In the genomic region with DNA sequence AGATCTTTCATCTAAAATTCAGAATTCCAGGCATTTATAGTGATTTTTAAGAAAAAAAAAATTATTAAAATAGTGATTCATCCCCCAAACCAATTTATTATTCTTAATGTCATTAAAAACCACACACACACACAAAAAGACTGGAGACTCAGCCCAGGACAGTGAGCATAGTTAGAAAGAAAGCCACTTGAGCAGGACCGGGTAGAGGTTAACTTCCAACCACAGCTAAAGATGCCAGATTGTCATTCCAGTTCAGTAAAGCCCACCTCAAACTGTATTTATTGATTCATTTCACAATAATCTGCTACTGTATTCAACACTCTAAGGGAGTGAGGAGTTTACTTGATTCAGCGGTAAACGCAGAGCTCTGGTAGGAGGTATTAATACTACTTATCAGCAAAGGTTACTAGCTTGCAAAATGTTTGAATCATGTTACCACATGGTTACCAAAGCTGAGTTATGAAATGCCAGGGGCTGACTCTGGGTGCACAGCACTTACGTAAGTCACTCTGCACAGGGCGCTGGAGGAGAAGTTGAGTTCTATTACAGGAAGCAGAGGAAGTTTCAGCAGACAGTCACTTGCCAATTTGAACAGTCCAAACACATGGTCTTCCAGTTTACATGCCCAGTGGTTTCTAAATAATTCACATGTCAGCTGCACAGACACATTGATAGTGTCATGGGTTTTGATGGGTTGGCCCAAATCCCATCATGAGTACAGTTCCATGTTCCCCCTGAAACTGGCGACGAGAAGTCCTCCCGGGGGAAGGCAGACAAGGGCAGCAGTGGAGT, we compare ENCODE assay signal across 12 cellular contexts.
A peak's percentile ranks its signal among the peaks of the same experiment; 100 is the strongest.
DNase-seq lines count a peak whose midpoint lies in the region; ATAC-seq, FAIRE-seq and TF ChIP-seq lines count a peak whose summit lies in the region.
"Had no signal": no experiment of that assay in that cellular context is flagged by ENCODE, and none has a peak within 500 bp of the region (broad histone marks: within the 10 kb centered on the region; RNA-seq: fewer than 3 reads in every experiment).

No MANE protein-coding gene starts in this region.

- CTCF ChIA-PET in CD4-positive, alpha-beta memory T cell (lab: Charles Lee; ENCODE audit: partially characterized antibody) = no interaction called here

- 34% methylated on average over 8 of the region's 8 CpGs for WGBS in right lobe of liver (ENCODE audit: insufficient coverage, low coverage, low lambda C conversion rate, missing lambda C conversion rate)
- WGBS in upper lobe of left lung, 2 donors = 39 to 59% methylated on average over 8 of the region's 8 CpGs

- H3K9me3 ChIP-seq in right lobe of liver (no peaks in the 10 kb centered on the region), upper lobe of left lung (no peaks in the 10 kb centered on the region)
- no peaks in the 10 kb centered on the region for H3K9me3 ChIP-seq in CD4-positive, alpha-beta memory T cell (ENCODE audit: control insufficient read depth in 1 of 2, low read length in 2 of 2)

- H3K27me3 Mint-ChIP-seq in activated naive CD4-positive, alpha-beta T cell treated with anti-CD3 and anti-CD28 coated beads, Interleukin-2, amount 50 U/mL, for 24 hours = no peaks in the 10 kb centered on the region
- peaks cover 0 to 4% of the 10 kb centered on the region in 2 donors for H3K27me3 Mint-ChIP-seq in CD4-positive, alpha-beta memory T cell

- H3K4me1 ChIP-seq in right lobe of liver = peaks cover 0 to 9% (median 3%) of the 10 kb centered on the region in 4 donors
- peaks cover 0 to 8% (median 0%) of the 10 kb centered on the region in 4 donors for H3K4me1 ChIP-seq in upper lobe of left lung
- H3K4me1 ChIP-seq in CD4-positive, alpha-beta memory T cell (ENCODE audit: insufficient read depth, low read length) = no peaks in the 10 kb centered on the region

- intact Hi-C loops in right lobe of liver (cut with DNase I) = no loop called here
- intact Hi-C loops in CD4-positive, alpha-beta memory T cell (cut with micrococcal nuclease) = no loop called here

- POLR2A ChIA-PET in CD4-positive, alpha-beta memory T cell (lab: Charles Lee; ENCODE audit: partially characterized antibody) = interaction anchor here (0.8 to 1.2 kb wide), 2 partner anchors 55 to 248 kb away, joined by 3 to 4 read pairs; no protein-coding TSS in a partner anchor

- peak overlapping the region; percentile 56 for H3K27ac Mint-ChIP-seq in activated naive CD4-positive, alpha-beta T cell treated with anti-CD3 and anti-CD28 coated beads, Interleukin-2, amount 50 U/mL, for 24 hours
- H3K27ac Mint-ChIP-seq in CD4-positive, alpha-beta memory T cell = peak overlapping the region in 2 of 7 donors; percentile 14 to 20
- H3K27ac Mint-ChIP-seq: immature natural killer cell had no signal

- TF ChIP-seq EP300 in upper lobe of left lung (IDR thresholded peaks at IDR 0.05) = peak in 3 of 4 donors; percentile 15 to 92 (median 63)

- TF ChIP-seq CTCF in bronchial epithelial cell (IDR thresholded peaks at IDR 0.05; ENCODE audit: insufficient read depth, low read length, severe bottlenecking) = no peak
- no peak for TF ChIP-seq CTCF in right lobe of liver (IDR thresholded peaks at IDR 0.05)
- no peak for TF ChIP-seq CTCF in upper lobe of left lung (IDR thresholded peaks at IDR 0.05)

- H3K27me3 ChIP-seq in bronchial epithelial cell (ENCODE audit: control insufficient read depth, insufficient read depth, low read length) (no peaks in the 10 kb centered on the region), right lobe of liver (no peaks in the 10 kb centered on the region), upper lobe of left lung (no peaks in the 10 kb centered on the region)
- no peaks in the 10 kb centered on the region for H3K27me3 ChIP-seq in CD4-positive, alpha-beta memory T cell (ENCODE audit: insufficient read depth, low read length)

- peak; percentile 89 to 97 (median 90) for ATAC-seq in right lobe of liver
- peak; percentile 86 to 94 for ATAC-seq in upper lobe of left lung (ENCODE audit: low FRiP score in 2 of 2)
- ATAC-seq in GM18519 (IDR thresholded peaks at IDR 0.05; ENCODE audit: low FRiP score, unreplicated experiment) = no peak

- FAIRE-seq in bronchial epithelial cell (lab: Jason Lieb, UNC) = peak; percentile 36
- FAIRE-seq: H1 had no signal

- no peaks in the 10 kb centered on the region for H3K9me3 Mint-ChIP-seq in activated naive CD4-positive, alpha-beta T cell treated with anti-CD3 and anti-CD28 coated beads, Interleukin-2, amount 50 U/mL, for 24 hours
- peaks cover 0 to 5% (median 0%) of the 10 kb centered on the region in 8 donors for H3K9me3 Mint-ChIP-seq in CD4-positive, alpha-beta memory T cell
- H3K9me3 Mint-ChIP-seq: immature natural killer cell had no signal

- H3K4me1 Mint-ChIP-seq in activated naive CD4-positive, alpha-beta T cell treated with anti-CD3 and anti-CD28 coated beads, Interleukin-2, amount 50 U/mL, for 24 hours = no peaks in the 10 kb centered on the region
- H3K4me1 Mint-ChIP-seq in CD4-positive, alpha-beta memory T cell = no peaks in the 10 kb centered on the region

- no peaks in the 10 kb centered on the region for H3K36me3 ChIP-seq in bronchial epithelial cell (ENCODE audit: control insufficient read depth, insufficient read depth, low read length)
- H3K36me3 ChIP-seq in right lobe of liver = no peaks in the 10 kb centered on the region
- H3K36me3 ChIP-seq in upper lobe of left lung = no peaks in the 10 kb centered on the region
- H3K36me3 ChIP-seq in CD4-positive, alpha-beta memory T cell (ENCODE audit: insufficient read depth, low read length) = no peaks in the 10 kb centered on the region

- H3K27ac ChIP-seq in right lobe of liver (peak overlapping the region; percentile 49 to 94 (median 78)), upper lobe of left lung (peak overlapping the region; percentile 54 to 81 (median 74))
- H3K27ac ChIP-seq in CD4-positive, alpha-beta memory T cell (ENCODE audit: low read depth, low read length) = no peak overlapping the region

- TF ChIP-seq POLR2A in right lobe of liver (IDR thresholded peaks at IDR 0.05) = peak; percentile 55
- peak in 1 of 4 donors; percentile 49 for TF ChIP-seq POLR2A in upper lobe of left lung (IDR thresholded peaks at IDR 0.05)

- H3K36me3 Mint-ChIP-seq in activated naive CD4-positive, alpha-beta T cell treated with anti-CD3 and anti-CD28 coated beads, Interleukin-2, amount 50 U/mL, for 24 hours = no peaks in the 10 kb centered on the region
- no peaks in the 10 kb centered on the region for H3K36me3 Mint-ChIP-seq in CD4-positive, alpha-beta memory T cell
- H3K36me3 Mint-ChIP-seq: immature natural killer cell had no signal

- DNase-seq in activated naive CD4-positive, alpha-beta T cell treated with Interleukin-2 at 50 U/mL for 16 hours = no peak
- peak; percentile 97 for DNase-seq in bronchial epithelial cell (ENCODE audit: low read depth)
- peak; percentile 59 to 87 (median 81) for DNase-seq in right lobe of liver
- peak in 1 of 2 donors; percentile 87 for DNase-seq in upper lobe of left lung
- no peak for DNase-seq in CD4-positive, alpha-beta memory T cell
- no peak for DNase-seq in NCI-H82 treated with DMSO at 0.1 percent for 48 hours (lab: John Stamatoyannopoulos, UW; ENCODE audit: unreplicated experiment)
- DNase-seq: activated T-cell treated with anti-CD3 and anti-CD28 coated beads, Interleukin-2, amount 50 U/mL, for 48 hours; immature natural killer cell; NCI-H510A treated with DMSO at 0.1 percent for 48 hours had no signal

- H3K4me3 ChIP-seq in bronchial epithelial cell (ENCODE audit: low read depth, low read length) (no peak overlapping the region), right lobe of liver (no peak overlapping the region), upper lobe of left lung (no peak overlapping the region)
- no peak overlapping the region for H3K4me3 ChIP-seq in CD4-positive, alpha-beta memory T cell (ENCODE audit: low read length in 2 of 2)

- no peak overlapping the region for H3K4me3 Mint-ChIP-seq in activated naive CD4-positive, alpha-beta T cell treated with anti-CD3 and anti-CD28 coated beads, Interleukin-2, amount 50 U/mL, for 24 hours
- no peak overlapping the region for H3K4me3 Mint-ChIP-seq in CD4-positive, alpha-beta memory T cell
- H3K4me3 Mint-ChIP-seq: immature natural killer cell had no signal

Comparison
In these comparisons a context has a peak if more than half of its experiments do, and no peak if none do; other contexts are left out.
1. DNase-seq: peak in bronchial epithelial cell (single experiment) and right lobe of liver (3 of 3); none in activated naive CD4-positive, alpha-beta T cell treated with Interleukin-2 at 50 U/mL for 16 hours (single experiment), CD4-positive, alpha-beta memory T cell (0 of 5) and NCI-H82 treated with DMSO at 0.1 percent for 48 hours (single experiment).